1 cellular context compared by ENCODE assay signal in genomic region chr11:11072067-11072466, GRCh38.
TF ChIP-seq lines count a peak whose summit lies in the region.

No MANE protein-coding gene starts in this region.

TF ChIP-seq in GM23338, 12 proteins besides CTCF, POLR2A, EP300 and RAD21 (continued from another document):
- TF ChIP-seq ZNF462 (CRISPR knock-in tag; IDR thresholded peaks at IDR 0.05): no peak
